Comparison of ENCODE assay signal across 1 cellular context in the genomic region with DNA sequence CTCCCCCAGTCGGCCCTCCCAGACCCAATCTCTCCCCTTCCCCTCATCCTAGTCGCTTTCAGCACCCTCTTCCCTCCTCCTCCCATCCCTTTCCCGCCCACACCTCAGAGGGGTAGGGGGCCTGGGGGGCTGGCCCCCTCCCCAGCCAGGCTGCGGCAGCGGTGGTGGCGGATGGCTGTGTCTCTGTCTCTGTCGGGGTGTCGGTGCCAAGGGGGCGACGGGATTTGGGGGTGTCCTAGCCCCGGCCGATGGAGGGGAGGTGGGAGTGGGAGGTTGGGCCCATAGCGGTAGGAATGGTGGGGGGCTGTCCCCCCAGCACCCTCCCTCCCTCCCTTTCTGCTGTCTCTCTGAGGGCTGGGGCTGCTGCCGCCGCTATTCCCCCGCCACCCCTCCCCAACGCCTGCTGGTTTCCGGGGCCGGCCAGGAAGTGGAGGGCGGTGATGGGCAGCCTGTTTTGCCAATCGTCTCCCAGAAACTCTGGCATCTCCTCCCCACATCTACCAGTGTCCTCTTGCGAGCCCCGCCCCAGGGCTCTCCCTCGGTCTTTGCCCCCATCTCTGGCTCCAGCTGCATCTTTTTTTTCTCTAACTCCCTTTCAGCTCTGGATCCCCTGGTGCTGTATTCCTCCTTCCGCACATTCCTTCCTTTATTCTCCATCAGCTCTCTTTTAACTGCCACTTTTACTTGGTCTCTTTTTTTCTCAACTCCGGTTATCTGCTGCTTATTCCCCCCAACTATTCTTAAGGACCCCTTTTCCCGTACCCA.
TF ChIP-seq lines count a peak whose summit lies in the region.

A gene with protein sequence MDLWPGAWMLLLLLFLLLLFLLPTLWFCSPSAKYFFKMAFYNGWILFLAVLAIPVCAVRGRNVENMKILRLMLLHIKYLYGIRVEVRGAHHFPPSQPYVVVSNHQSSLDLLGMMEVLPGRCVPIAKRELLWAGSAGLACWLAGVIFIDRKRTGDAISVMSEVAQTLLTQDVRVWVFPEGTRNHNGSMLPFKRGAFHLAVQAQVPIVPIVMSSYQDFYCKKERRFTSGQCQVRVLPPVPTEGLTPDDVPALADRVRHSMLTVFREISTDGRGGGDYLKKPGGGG (minus strand): TSS at position 374 of the 765 bp plus-strand sequence. CDS start 4,588 bp downstream, outside the sequence.

TF ChIP-seq in K562, 482 proteins besides CTCF, POLR2A, EP300 and RAD21 (continued from another document and continues in another):
- TF ChIP-seq NR4A1 (CRISPR knock-in tag; IDR thresholded peaks at IDR 0.05) (no peak), NR4A1 (tag; IDR thresholded peaks at IDR 0.05) (no peak), PHF8 (IDR thresholded peaks at IDR 0.05; ENCODE audit: borderline replicate concordance, low read length) (peak; percentile 82; the same call in 1 of the 2 replicates), NFXL1 (CRISPR knock-in tag; IDR thresholded peaks at IDR 0.05) (no peak), SNIP1 (IDR thresholded peaks at IDR 0.05; ENCODE audit: low read depth) (peak; percentile 50; the same call in 1 of the 2 replicates), TAF15 (IDR thresholded peaks at IDR 0.05; ENCODE audit: low read depth, low read length) (no peak), ZNF507 (tag; conservative IDR thresholded peaks at IDR 0.05) (no peak), TRIM28 (IDR thresholded peaks at IDR 0.05) (no peak), HMG20B (CRISPR knock-in tag; IDR thresholded peaks at IDR 0.05) (no peak), ETS2 (tag; IDR thresholded peaks at IDR 0.05; ENCODE audit: borderline replicate concordance, poor library complexity, severe bottlenecking) (no peak), CCNT2 (IDR thresholded peaks at IDR 0.05; ENCODE audit: borderline replicate concordance, extremely low read depth, insufficient read length, low read depth, low read length) (peak; percentile 8), ZBTB7A (IDR thresholded peaks at IDR 0.05; ENCODE audit: borderline replicate concordance, control insufficient read depth, low read depth, low read length) (peak; percentile 97), SLC30A9 (CRISPR knock-in tag; IDR thresholded peaks at IDR 0.05) (no peak), FOXA3 (CRISPR knock-in tag; conservative IDR thresholded peaks at IDR 0.05 in 1 of 2, IDR thresholded peaks at IDR 0.05 in 1 of 2) (no peak), FOXA1 (IDR thresholded peaks at IDR 0.05; ENCODE audit: borderline replicate concordance) (no peak), SUPT5H (IDR thresholded peaks at IDR 0.05) (peak; percentile 80), SMARCA4 (IDR thresholded peaks at IDR 0.05) (peak; percentile 38), TRIM24 (IDR thresholded peaks at IDR 0.05) (no peak), RBM14 (IDR thresholded peaks at IDR 0.05; ENCODE audit: borderline replicate concordance, insufficient read depth, low read depth, low read length) (0 out of 2 replicates have a peak, but pooled peaks have one; percentile 40), ARHGAP35 (IDR thresholded peaks at IDR 0.05; ENCODE audit: partially characterized antibody) (no peak), HOXB6 (CRISPR knock-in tag; IDR thresholded peaks at IDR 0.05; ENCODE audit: borderline replicate concordance) (no peak), HIVEP1 (CRISPR knock-in tag; IDR thresholded peaks at IDR 0.05) (no peak), FOXK2 (conservative IDR thresholded peaks at IDR 0.05 in 1 of 2, IDR thresholded peaks at IDR 0.05 in 1 of 2; ENCODE audit: low read depth in 2 of 2) (peak in 1 of 2 experiments; percentile 58; a peak in 2 of 4 replicates), ZFP1 (CRISPR knock-in tag; IDR thresholded peaks at IDR 0.05) (no peak), MEIS2 (IDR thresholded peaks at IDR 0.05; ENCODE audit: partially characterized antibody) (no peak), SP1 (CRISPR knock-in tag; IDR thresholded peaks at IDR 0.05) (peak; percentile 53; the same call in 1 of the 2 replicates), FOXP1 (CRISPR knock-in tag; IDR thresholded peaks at IDR 0.05) (peak; percentile 40; the same call in 1 of the 2 replicates), POLR2G (IDR thresholded peaks at IDR 0.05; ENCODE audit: low read depth, low read length) (peak; percentile 78), ZNF395 (CRISPR knock-in tag; IDR thresholded peaks at IDR 0.05) (0 out of 2 replicates have a peak, but pooled peaks have one; percentile 9), NR2C2 (CRISPR knock-in tag; IDR thresholded peaks at IDR 0.05) (no peak), NR2C2 (tag; IDR thresholded peaks at IDR 0.05) (peak; percentile 65; the same call in 1 of the 2 replicates)
- TF ChIP-seq, protein P1, sequence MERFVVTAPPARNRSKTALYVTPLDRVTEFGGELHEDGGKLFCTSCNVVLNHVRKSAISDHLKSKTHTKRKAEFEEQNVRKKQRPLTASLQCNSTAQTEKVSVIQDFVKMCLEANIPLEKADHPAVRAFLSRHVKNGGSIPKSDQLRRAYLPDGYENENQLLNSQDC (CRISPR knock-in tag; IDR thresholded peaks at IDR 0.05) = 0 out of 2 replicates have a peak, but pooled peaks have one; percentile 6
- TF ChIP-seq, protein P2, sequence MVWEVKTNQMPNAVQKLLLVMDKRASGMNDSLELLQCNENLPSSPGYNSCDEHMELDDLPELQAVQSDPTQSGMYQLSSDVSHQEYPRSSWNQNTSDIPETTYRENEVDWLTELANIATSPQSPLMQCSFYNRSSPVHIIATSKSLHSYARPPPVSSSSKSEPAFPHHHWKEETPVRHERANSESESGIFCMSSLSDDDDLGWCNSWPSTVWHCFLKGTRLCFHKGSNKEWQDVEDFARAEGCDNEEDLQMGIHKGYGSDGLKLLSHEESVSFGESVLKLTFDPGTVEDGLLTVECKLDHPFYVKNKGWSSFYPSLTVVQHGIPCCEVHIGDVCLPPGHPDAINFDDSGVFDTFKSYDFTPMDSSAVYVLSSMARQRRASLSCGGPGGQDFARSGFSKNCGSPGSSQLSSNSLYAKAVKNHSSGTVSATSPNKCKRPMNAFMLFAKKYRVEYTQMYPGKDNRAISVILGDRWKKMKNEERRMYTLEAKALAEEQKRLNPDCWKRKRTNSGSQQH (CRISPR knock-in tag; IDR thresholded peaks at IDR 0.05) = peak; percentile 83; the same call in 1 of the 2 replicates
- TF ChIP-seq, protein P3, sequence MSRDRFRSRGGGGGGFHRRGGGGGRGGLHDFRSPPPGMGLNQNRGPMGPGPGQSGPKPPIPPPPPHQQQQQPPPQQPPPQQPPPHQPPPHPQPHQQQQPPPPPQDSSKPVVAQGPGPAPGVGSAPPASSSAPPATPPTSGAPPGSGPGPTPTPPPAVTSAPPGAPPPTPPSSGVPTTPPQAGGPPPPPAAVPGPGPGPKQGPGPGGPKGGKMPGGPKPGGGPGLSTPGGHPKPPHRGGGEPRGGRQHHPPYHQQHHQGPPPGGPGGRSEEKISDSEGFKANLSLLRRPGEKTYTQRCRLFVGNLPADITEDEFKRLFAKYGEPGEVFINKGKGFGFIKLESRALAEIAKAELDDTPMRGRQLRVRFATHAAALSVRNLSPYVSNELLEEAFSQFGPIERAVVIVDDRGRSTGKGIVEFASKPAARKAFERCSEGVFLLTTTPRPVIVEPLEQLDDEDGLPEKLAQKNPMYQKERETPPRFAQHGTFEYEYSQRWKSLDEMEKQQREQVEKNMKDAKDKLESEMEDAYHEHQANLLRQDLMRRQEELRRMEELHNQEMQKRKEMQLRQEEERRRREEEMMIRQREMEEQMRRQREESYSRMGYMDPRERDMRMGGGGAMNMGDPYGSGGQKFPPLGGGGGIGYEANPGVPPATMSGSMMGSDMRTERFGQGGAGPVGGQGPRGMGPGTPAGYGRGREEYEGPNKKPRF (IDR thresholded peaks at IDR 0.05; ENCODE audit: low read depth, low read length) = no peak
- TF ChIP-seq, protein P4, sequence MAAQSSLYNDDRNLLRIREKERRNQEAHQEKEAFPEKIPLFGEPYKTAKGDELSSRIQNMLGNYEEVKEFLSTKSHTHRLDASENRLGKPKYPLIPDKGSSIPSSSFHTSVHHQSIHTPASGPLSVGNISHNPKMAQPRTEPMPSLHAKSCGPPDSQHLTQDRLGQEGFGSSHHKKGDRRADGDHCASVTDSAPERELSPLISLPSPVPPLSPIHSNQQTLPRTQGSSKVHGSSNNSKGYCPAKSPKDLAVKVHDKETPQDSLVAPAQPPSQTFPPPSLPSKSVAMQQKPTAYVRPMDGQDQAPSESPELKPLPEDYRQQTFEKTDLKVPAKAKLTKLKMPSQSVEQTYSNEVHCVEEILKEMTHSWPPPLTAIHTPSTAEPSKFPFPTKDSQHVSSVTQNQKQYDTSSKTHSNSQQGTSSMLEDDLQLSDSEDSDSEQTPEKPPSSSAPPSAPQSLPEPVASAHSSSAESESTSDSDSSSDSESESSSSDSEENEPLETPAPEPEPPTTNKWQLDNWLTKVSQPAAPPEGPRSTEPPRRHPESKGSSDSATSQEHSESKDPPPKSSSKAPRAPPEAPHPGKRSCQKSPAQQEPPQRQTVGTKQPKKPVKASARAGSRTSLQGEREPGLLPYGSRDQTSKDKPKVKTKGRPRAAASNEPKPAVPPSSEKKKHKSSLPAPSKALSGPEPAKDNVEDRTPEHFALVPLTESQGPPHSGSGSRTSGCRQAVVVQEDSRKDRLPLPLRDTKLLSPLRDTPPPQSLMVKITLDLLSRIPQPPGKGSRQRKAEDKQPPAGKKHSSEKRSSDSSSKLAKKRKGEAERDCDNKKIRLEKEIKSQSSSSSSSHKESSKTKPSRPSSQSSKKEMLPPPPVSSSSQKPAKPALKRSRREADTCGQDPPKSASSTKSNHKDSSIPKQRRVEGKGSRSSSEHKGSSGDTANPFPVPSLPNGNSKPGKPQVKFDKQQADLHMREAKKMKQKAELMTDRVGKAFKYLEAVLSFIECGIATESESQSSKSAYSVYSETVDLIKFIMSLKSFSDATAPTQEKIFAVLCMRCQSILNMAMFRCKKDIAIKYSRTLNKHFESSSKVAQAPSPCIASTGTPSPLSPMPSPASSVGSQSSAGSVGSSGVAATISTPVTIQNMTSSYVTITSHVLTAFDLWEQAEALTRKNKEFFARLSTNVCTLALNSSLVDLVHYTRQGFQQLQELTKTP (IDR thresholded peaks at IDR 0.05; ENCODE audit: low read depth in 1 of 2, partially characterized antibody in 2 of 2) = peak; percentile 41 to 55
- TF ChIP-seq, protein P5, sequence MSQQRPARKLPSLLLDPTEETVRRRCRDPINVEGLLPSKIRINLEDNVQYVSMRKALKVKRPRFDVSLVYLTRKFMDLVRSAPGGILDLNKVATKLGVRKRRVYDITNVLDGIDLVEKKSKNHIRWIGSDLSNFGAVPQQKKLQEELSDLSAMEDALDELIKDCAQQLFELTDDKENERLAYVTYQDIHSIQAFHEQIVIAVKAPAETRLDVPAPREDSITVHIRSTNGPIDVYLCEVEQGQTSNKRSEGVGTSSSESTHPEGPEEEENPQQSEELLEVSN (IDR thresholded peaks at IDR 0.05; ENCODE audit: borderline replicate concordance in 1 of 2, extremely low read depth in 1 of 2, insufficient read depth in 1 of 2, insufficient read length in 1 of 2, low read depth in 1 of 2, low read length in 1 of 2, poor library complexity in 1 of 2, severe bottlenecking in 1 of 2) = peak in 1 of 2 experiments; percentile 19
- TF ChIP-seq, protein P6, sequence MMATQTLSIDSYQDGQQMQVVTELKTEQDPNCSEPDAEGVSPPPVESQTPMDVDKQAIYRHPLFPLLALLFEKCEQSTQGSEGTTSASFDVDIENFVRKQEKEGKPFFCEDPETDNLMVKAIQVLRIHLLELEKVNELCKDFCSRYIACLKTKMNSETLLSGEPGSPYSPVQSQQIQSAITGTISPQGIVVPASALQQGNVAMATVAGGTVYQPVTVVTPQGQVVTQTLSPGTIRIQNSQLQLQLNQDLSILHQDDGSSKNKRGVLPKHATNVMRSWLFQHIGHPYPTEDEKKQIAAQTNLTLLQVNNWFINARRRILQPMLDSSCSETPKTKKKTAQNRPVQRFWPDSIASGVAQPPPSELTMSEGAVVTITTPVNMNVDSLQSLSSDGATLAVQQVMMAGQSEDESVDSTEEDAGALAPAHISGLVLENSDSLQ (IDR thresholded peaks at IDR 0.05) = peak; percentile 100
- TF ChIP-seq, protein P7, sequence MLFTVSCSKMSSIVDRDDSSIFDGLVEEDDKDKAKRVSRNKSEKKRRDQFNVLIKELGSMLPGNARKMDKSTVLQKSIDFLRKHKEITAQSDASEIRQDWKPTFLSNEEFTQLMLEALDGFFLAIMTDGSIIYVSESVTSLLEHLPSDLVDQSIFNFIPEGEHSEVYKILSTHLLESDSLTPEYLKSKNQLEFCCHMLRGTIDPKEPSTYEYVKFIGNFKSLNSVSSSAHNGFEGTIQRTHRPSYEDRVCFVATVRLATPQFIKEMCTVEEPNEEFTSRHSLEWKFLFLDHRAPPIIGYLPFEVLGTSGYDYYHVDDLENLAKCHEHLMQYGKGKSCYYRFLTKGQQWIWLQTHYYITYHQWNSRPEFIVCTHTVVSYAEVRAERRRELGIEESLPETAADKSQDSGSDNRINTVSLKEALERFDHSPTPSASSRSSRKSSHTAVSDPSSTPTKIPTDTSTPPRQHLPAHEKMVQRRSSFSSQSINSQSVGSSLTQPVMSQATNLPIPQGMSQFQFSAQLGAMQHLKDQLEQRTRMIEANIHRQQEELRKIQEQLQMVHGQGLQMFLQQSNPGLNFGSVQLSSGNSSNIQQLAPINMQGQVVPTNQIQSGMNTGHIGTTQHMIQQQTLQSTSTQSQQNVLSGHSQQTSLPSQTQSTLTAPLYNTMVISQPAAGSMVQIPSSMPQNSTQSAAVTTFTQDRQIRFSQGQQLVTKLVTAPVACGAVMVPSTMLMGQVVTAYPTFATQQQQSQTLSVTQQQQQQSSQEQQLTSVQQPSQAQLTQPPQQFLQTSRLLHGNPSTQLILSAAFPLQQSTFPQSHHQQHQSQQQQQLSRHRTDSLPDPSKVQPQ (CRISPR knock-in tag; IDR thresholded peaks at IDR 0.05; ENCODE audit: borderline replicate concordance) = no peak
- TF ChIP-seq, protein P8, sequence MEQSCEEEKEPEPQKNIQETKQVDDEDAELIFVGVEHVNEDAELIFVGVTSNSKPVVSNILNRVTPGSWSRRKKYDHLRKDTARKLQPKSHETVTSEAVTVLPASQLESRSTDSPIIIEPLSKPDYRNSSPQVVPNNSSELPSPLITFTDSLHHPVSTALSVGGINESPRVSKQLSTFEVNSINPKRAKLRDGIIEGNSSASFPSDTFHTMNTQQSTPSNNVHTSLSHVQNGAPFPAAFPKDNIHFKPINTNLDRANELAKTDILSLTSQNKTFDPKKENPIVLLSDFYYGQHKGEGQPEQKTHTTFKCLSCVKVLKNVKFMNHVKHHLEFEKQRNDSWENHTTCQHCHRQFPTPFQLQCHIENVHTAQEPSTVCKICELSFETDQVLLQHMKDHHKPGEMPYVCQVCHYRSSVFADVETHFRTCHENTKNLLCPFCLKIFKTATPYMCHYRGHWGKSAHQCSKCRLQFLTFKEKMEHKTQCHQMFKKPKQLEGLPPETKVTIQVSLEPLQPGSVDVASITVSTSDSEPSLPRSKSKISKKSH (CRISPR knock-in tag; IDR thresholded peaks at IDR 0.05) = no peak
